Comparison of ENCODE assay signal across 2 cellular contexts in genomic region chr15:90260731-90261130, GRCh38. TPM values are rescaled to one million over a fixed set of nuclear protein-coding genes. Genes with fewer than 3 reads are reported as not detected.
"Had no signal": no experiment of that assay in that cellular context is flagged by ENCODE, and none has a peak within 500 bp of the region (broad histone marks: within the 10 kb centered on the region; RNA-seq: fewer than 3 reads in every experiment).

No MANE protein-coding gene starts in this region.

RNA-seq across cellular contexts. Expression of gene TTLL13, which starts 11.4 kb away (rescaled TPM):
- total RNA-seq: GM23248, HT1080 had no signal
- polyA plus RNA-seq: GM23248 had no signal
